In genomic region chr14:53151523-53151866, GRCh38 we compare ENCODE assay signal across 8 cellular contexts. TPM values are rescaled to one million over a fixed set of nuclear protein-coding genes. Genes with fewer than 3 reads are reported as not detected.
DNase-seq lines count a peak whose midpoint lies in the region; ATAC-seq, FAIRE-seq and TF ChIP-seq lines count a peak whose summit lies in the region.

No MANE protein-coding gene starts in this region.

- TF ChIP-seq CTCF in A549 (IDR thresholded peaks at IDR 0.05) = no peak

- DNase-seq in A549 (ENCODE audit: low read depth in 1 of 2, low spot score in 1 of 2) = no peak
- no peak for DNase-seq in central memory CD8-positive, alpha-beta T cell (ENCODE audit: low spot score in 2 of 2)
- DNase-seq in middle frontal gyrus (ENCODE audit: extremely low spot score, low spot score) = no peak

- no peak for FAIRE-seq in A549 (lab: Jason Lieb, UNC)

- CTCF ChIA-PET in A549 (lab: Yijun Ruan, JAX) = interaction anchor here (0.9 to 1.7 kb wide), 7 partner anchors 12 to 100 kb away, joined by 3 to 7 read pairs (median 5); no protein-coding TSS in a partner anchor

- H3K36me3 ChIP-seq in HUES64 (ENCODE audit: insufficient read depth, low read length) (no peaks in the 10 kb centered on the region), mucosa of rectum (ENCODE audit: control insufficient read depth in 2 of 2, insufficient read depth in 2 of 2, low read length in 2 of 2) (no peaks in the 10 kb centered on the region)

- H3K36me3 Mint-ChIP-seq in central memory CD8-positive, alpha-beta T cell (ENCODE audit: insufficient read depth) = peaks cover 27% of the 10 kb centered on the region

- H3K9me3 ChIP-seq in A549 = no peaks in the 10 kb centered on the region
- no peaks in the 10 kb centered on the region for H3K9me3 ChIP-seq in HUES64 (ENCODE audit: insufficient read depth, low read depth, low read length)
- H3K9me3 ChIP-seq in mucosa of rectum (ENCODE audit: control insufficient read depth in 2 of 2, low read length in 2 of 2) = no peaks in the 10 kb centered on the region

- no peak for TF ChIP-seq RAD21 in A549 (conservative IDR thresholded peaks at IDR 0.05 in 1 of 2, IDR thresholded peaks at IDR 0.05 in 1 of 2)

- peak overlapping the region; percentile 90 for H3K4me3 ChIP-seq in A549
- H3K4me3 ChIP-seq in HUES64 (ENCODE audit: low read length) = peak overlapping the region; percentile 74
- peak overlapping the region; percentile 76 to 85 for H3K4me3 ChIP-seq in mucosa of rectum (ENCODE audit: low read length in 2 of 2)

- peak overlapping the region; percentile 100 for H3K4me3 Mint-ChIP-seq in central memory CD8-positive, alpha-beta T cell

- 43% methylated on average over 7 of the region's 7 CpGs for WGBS in A549 (ENCODE audit: missing lambda C conversion rate)
- WGBS in HUES64 = 3% methylated on average over 6 of the region's 7 CpGs

- ATAC-seq in A549 (peak in 1 of 2 experiments; percentile 34; a peak in 3 of 6 replicates), HG03045 (IDR thresholded peaks at IDR 0.05; ENCODE audit: unreplicated experiment) (no peak), HG02973 (IDR thresholded peaks at IDR 0.05; ENCODE audit: unreplicated experiment) (no peak), HG02852 (IDR thresholded peaks at IDR 0.05; ENCODE audit: unreplicated experiment) (no peak)
- ATAC-seq in central memory CD8-positive, alpha-beta T cell (replicated peaks; ENCODE audit: extremely low read depth, poor library complexity, severe bottlenecking) = no peak

- POLR2A ChIA-PET in A549 (lab: Yijun Ruan, JAX) = interaction anchor here (0.8 to 1.5 kb wide), 3 partner anchors 63 to 200 kb away, joined by 3 to 4 read pairs (median 4); no protein-coding TSS in a partner anchor

- H3K9ac ChIP-seq in HUES64 (ENCODE audit: low read depth, low read length) (peak overlapping the region; percentile 57), mucosa of rectum (ENCODE audit: low read depth in 1 of 2, low read length in 2 of 2) (peak overlapping the region; percentile 75 to 82)

- peak overlapping the region in 1 of 2 experiments; percentile 94; a peak in 3 of 6 replicates for H3K27ac ChIP-seq in A549
- H3K27ac ChIP-seq in HUES64 (ENCODE audit: low read depth, low read length) = no peak overlapping the region
- no peak overlapping the region for H3K27ac ChIP-seq in mucosa of rectum (ENCODE audit: low read depth in 2 of 2, low read length in 2 of 2)

- H3K9me3 Mint-ChIP-seq in central memory CD8-positive, alpha-beta T cell = no peaks in the 10 kb centered on the region

- H3K4me2 ChIP-seq in A549 = peak overlapping the region; percentile 81

- H3K4me1 Mint-ChIP-seq in central memory CD8-positive, alpha-beta T cell = peaks cover 69% of the 10 kb centered on the region

- TF ChIP-seq EP300 in A549 (IDR thresholded peaks at IDR 0.05) = no peak

- peaks cover 12% of the 10 kb centered on the region for H3K4me1 ChIP-seq in A549
- H3K4me1 ChIP-seq in HUES64 (ENCODE audit: insufficient read depth, low read length) = peaks cover 11% of the 10 kb centered on the region
- H3K4me1 ChIP-seq in mucosa of rectum (ENCODE audit: control insufficient read depth in 2 of 2, insufficient read depth in 2 of 2, low read length in 2 of 2) = peaks cover 8 to 18% of the 10 kb centered on the region in 2 donors

- peak overlapping the region; percentile 98 for H3K27ac Mint-ChIP-seq in central memory CD8-positive, alpha-beta T cell (ENCODE audit: low read depth)

- TF ChIP-seq POLR2A in A549 (IDR thresholded peaks at IDR 0.05; ENCODE audit: low read length) = no peak

- H3K27me3 ChIP-seq in HUES64 (ENCODE audit: insufficient read depth, low read length) (no peaks in the 10 kb centered on the region; the same call in 1 of the 2 replicates), mucosa of rectum (ENCODE audit: control insufficient read depth in 2 of 2, insufficient read depth in 2 of 2, low read length in 2 of 2) (no peaks in the 10 kb centered on the region)

- no peaks in the 10 kb centered on the region for H3K27me3 Mint-ChIP-seq in central memory CD8-positive, alpha-beta T cell

TF ChIP-seq in A549, 52 proteins besides CTCF, POLR2A, EP300 and RAD21:
- TF ChIP-seq RCOR1 (IDR thresholded peaks at IDR 0.05; ENCODE audit: low read depth, low read length) (no peak), E2F6 (IDR thresholded peaks at IDR 0.05; ENCODE audit: borderline replicate concordance, low read depth) (no peak), ESRRA (IDR thresholded peaks at IDR 0.05; ENCODE audit: borderline replicate concordance, low read length) (no peak), USF2 (IDR thresholded peaks at IDR 0.05) (no peak), NPAS2 (CRISPR knock-in tag; IDR thresholded peaks at IDR 0.05; ENCODE audit: borderline replicate concordance) (no peak), ZC3H11A (IDR thresholded peaks at IDR 0.05) (no peak), REST (IDR thresholded peaks at IDR 0.05) (no peak), MAZ (IDR thresholded peaks at IDR 0.05; ENCODE audit: borderline replicate concordance, low read depth, low read length) (no peak), CHD2 (IDR thresholded peaks at IDR 0.05; ENCODE audit: low read length, partially characterized antibody) (no peak)

RNA-seq across cellular contexts. Expression of gene DDHD1, which starts 1.6 kb away (rescaled TPM):
- polyA plus RNA-seq in A549 (2011; rRNA removed) (9.5 and 12.3 TPM in 2 replicates), A549 (2017; fragmentation: RNase III; extraction: RNeasy Plus Mini Kit Qiagen cat#74134 plus additional on column Dnase treatment) (6.1 to 6.3 TPM (median 6.2 TPM) in 3 replicates)
- 2.4 and 2.6 TPM in 2 replicates for polyA plus RNA-seq in A549 (2012; cell fraction: cytosol; rRNA removed)
- polyA plus RNA-seq in A549 (2012; cell fraction: nucleus; rRNA removed) = 2.4 and 2.8 TPM in 2 replicates
- 10.7 and 12.1 TPM in 2 replicates for polyA minus RNA-seq in A549 (2011; rRNA and poly(A)+ RNA removed)
- 5.7 TPM for polyA plus RNA-seq in HUES64 (2013, experiment 1 of 2)
- polyA plus RNA-seq in HUES64 (2013, experiment 2 of 2) = 5.3 TPM
